ENCODE assay signal across 19 cellular contexts in genomic region chr2:67399144-67399543, GRCh38. TPM values are rescaled to one million over a fixed set of nuclear protein-coding genes. Genes with fewer than 3 reads are reported as not detected.
DNase-seq lines count a peak whose midpoint lies in the region; ATAC-seq, FAIRE-seq and TF ChIP-seq lines count a peak whose summit lies in the region.
"Had no signal": no experiment of that assay in that cellular context is flagged by ENCODE, and none has a peak within 500 bp of the region (broad histone marks: within the 10 kb centered on the region; RNA-seq: fewer than 3 reads in every experiment).

No MANE protein-coding gene starts in this region.

- no peak overlapping the region for H4K8ac ChIP-seq in neuronal stem cell (ENCODE audit: low read depth, low read length)

- FAIRE-seq in TTC549 (lab: Jason Lieb, UNC), result peak; percentile 28

- POLR2A ChIA-PET in CD4-positive, alpha-beta T cell (lab: Charles Lee), result no interaction called here

- no peaks in the 10 kb centered on the region for H3K9me3 Mint-ChIP-seq in CD4-positive, alpha-beta T cell
- no peaks in the 10 kb centered on the region for H3K9me3 Mint-ChIP-seq in nephron
- H3K9me3 Mint-ChIP-seq: CD4-positive, alpha-beta memory T cell had no signal

- H3K4me3 ChIP-seq in neuronal stem cell (ENCODE audit: low read length in 2 of 2), result no peak overlapping the region
- H3K4me3 ChIP-seq: SJCRH30 had no signal

- no peaks in the 10 kb centered on the region for H3K27me3 ChIP-seq in CD4-positive, alpha-beta T cell (ENCODE audit: control insufficient read depth, insufficient read depth, low read length)
- H3K27me3 ChIP-seq in neuronal stem cell (ENCODE audit: control insufficient read depth in 3 of 3, insufficient read depth in 3 of 3, low read depth in 1 of 3, low read length in 3 of 3), result no peaks in the 10 kb centered on the region
- H3K27me3 ChIP-seq: SJCRH30 had no signal

- peaks cover 0 to 56% of the 10 kb centered on the region in 2 donors for H3K36me3 ChIP-seq in neuronal stem cell (replicated peaks in 1 of 2; ENCODE audit: control insufficient read depth in 2 of 2, insufficient read depth in 2 of 2, low read length in 2 of 2)

- no peak overlapping the region for H2BK12ac ChIP-seq in neuronal stem cell (ENCODE audit: low read length)

- no peak for TF ChIP-seq CTCF in CD4-positive, alpha-beta T cell (IDR thresholded peaks at IDR 0.05)
- no peak for TF ChIP-seq CTCF in nephron (IDR thresholded peaks at IDR 0.05; ENCODE audit: unreplicated experiment in 3 of 3)

- ATAC-seq in CD4-positive, alpha-beta T cell (ENCODE audit: poor library complexity), result no peak
- ATAC-seq in HG03432 (IDR thresholded peaks at IDR 0.05; ENCODE audit: unreplicated experiment), result no peak

- H3K4ac ChIP-seq in neuronal stem cell (ENCODE audit: low read length), result no peak overlapping the region

- H3K36me3 Mint-ChIP-seq in CD4-positive, alpha-beta T cell (ENCODE audit: low read depth), result peaks cover 29% of the 10 kb centered on the region
- H3K36me3 Mint-ChIP-seq in nephron (ENCODE audit: low read depth), result peaks cover 21% of the 10 kb centered on the region

- H2AK5ac ChIP-seq in neuronal stem cell (ENCODE audit: low read depth, low read length), result no peak overlapping the region

- peaks cover 15% of the 10 kb centered on the region for H3K4me1 Mint-ChIP-seq in CD4-positive, alpha-beta T cell (ENCODE audit: low read depth)
- H3K4me1 Mint-ChIP-seq in nephron, result peaks cover 23% of the 10 kb centered on the region

- H4K91ac ChIP-seq in neuronal stem cell (ENCODE audit: low read depth, low read length, poor library complexity), result no peak overlapping the region

- H3K4me1 ChIP-seq in neuronal stem cell (ENCODE audit: control insufficient read depth in 2 of 2, insufficient read depth in 1 of 2, low read depth in 1 of 2, low read length in 2 of 2), result no peaks in the 10 kb centered on the region

- H2BK15ac ChIP-seq in neuronal stem cell (ENCODE audit: low read length), result no peak overlapping the region

- H3K79me1 ChIP-seq in neuronal stem cell (ENCODE audit: low read depth, low read length), result no peaks in the 10 kb centered on the region

- no peak overlapping the region for H2AFZ ChIP-seq in neuronal stem cell (ENCODE audit: low read length)

- no CpG with 5 or more reads among the region's 2 CpGs for WGBS in neuronal stem cell (ENCODE audit: extremely low coverage in 2 of 2, insufficient read length in 2 of 2, insufficient replicate concordance in 1 of 2), 2 donors

- no peak overlapping the region for H2BK120ac ChIP-seq in neuronal stem cell (ENCODE audit: low read depth, low read length)

- no peaks in the 10 kb centered on the region for H3K27me3 Mint-ChIP-seq in CD4-positive, alpha-beta T cell
- H3K27me3 Mint-ChIP-seq in nephron (ENCODE audit: low read depth), result no peaks in the 10 kb centered on the region
- H3K27me3 Mint-ChIP-seq: CD4-positive, alpha-beta memory T cell had no signal

- CTCF ChIA-PET in CD4-positive, alpha-beta T cell (lab: Charles Lee), result no interaction called here

- no peak overlapping the region for H3K27ac ChIP-seq in CD4-positive, alpha-beta T cell (ENCODE audit: low read depth, low read length)
- no peak overlapping the region for H3K27ac ChIP-seq in neuronal stem cell (replicated peaks; ENCODE audit: low read length)
- H3K27ac ChIP-seq: SJCRH30 had no signal

- no peak overlapping the region for H3K4me2 ChIP-seq in neuronal stem cell (ENCODE audit: insufficient read depth, low read length, poor library complexity, severe bottlenecking)

- no peaks in the 10 kb centered on the region for H3K9me3 ChIP-seq in CD4-positive, alpha-beta T cell (ENCODE audit: control insufficient read depth, low read length)
- no peaks in the 10 kb centered on the region for H3K9me3 ChIP-seq in neuronal stem cell (replicated peaks in 1 of 2; ENCODE audit: control insufficient read depth in 2 of 2, insufficient read depth in 1 of 2, low read depth in 1 of 2, low read length in 2 of 2)
- H3K9me3 ChIP-seq: SJCRH30 had no signal

- H3K14ac ChIP-seq in neuronal stem cell (ENCODE audit: low read length), result no peak overlapping the region

- H3K27ac Mint-ChIP-seq in CD4-positive, alpha-beta T cell, result peak overlapping the region; percentile 88
- H3K27ac Mint-ChIP-seq in nephron, result peak overlapping the region; percentile 25 to 99 (median 99)

- H3K18ac ChIP-seq in neuronal stem cell (ENCODE audit: low read length), result no peak overlapping the region

- H3K4me3 Mint-ChIP-seq in CD4-positive, alpha-beta T cell, result no peak overlapping the region
- peak overlapping the region; percentile 54 to 100 (median 98) for H3K4me3 Mint-ChIP-seq in nephron

- no peak overlapping the region for H2BK5ac ChIP-seq in neuronal stem cell (ENCODE audit: low read length)

- no peak overlapping the region for H3K9ac ChIP-seq in neuronal stem cell (ENCODE audit: low read depth, low read length, poor library complexity)

- intact Hi-C loops in CD4-positive, alpha-beta T cell (cut with DNase I, micrococcal nuclease), result loop anchor here in 1 of 2 experiments (5.0 kb wide), 1 partner anchor 663 kb away; the partner anchor contains the start of gene C1D

- H3K23ac ChIP-seq in neuronal stem cell (ENCODE audit: low read depth, low read length, poor library complexity), result no peak overlapping the region

- DNase-seq in CD4-positive, alpha-beta T cell, result no peak
- DNase-seq in HT-29 (ENCODE audit: low spot score) (peak; percentile 75), neuronal stem cell (ENCODE audit: low spot score) (no peak)
- no peak for DNase-seq in activated CD4-positive, CD25-positive, alpha-beta regulatory T cell treated with anti-CD3 and anti-CD28 coated beads, Interleukin-2, amount 50 U/mL, for 72 hours
- DNase-seq in activated CD4-positive, CD25-positive, alpha-beta regulatory T cell (lab: John Stamatoyannopoulos, UW), result no peak
- DNase-seq: activated naive CD4-positive, alpha-beta T cell treated with Interleukin-2 at 50 U/mL for 16 hours; CD4-positive, alpha-beta memory T cell; effector memory CD4-positive, alpha-beta T cell; foreskin fibroblast; KG1; midbrain; NCI-H1694 treated with DMSO at 0.1 percent for 48 hours; NCI-H82; SJCRH30; stimulated activated CD8-positive, alpha-beta memory T cell treated with anti-CD3 and anti-CD28 coated beads, Interleukin-4, amount 100 ng/mL, for 48 hours; trophoblast cell had no signal

RNA-seq across cellular contexts. Expression of gene ETAA1, which starts 2.0 kb away (rescaled TPM):
- 10 to 100 TPM in 1 of 2 experiments, 1 to 10 TPM in 1; 9.6 to 10.4 TPM for total RNA-seq in CD4-positive, alpha-beta T cell
- total RNA-seq in HT-29 (2014; rRNA removed; shearing (Covaris generic)), result 2.7 and 3.2 TPM in 2 replicates
- 19.4 TPM for polyA plus RNA-seq in neuronal stem cell (2013, experiment 1 of 2)
- 19.9 TPM for polyA plus RNA-seq in neuronal stem cell (2013, experiment 2 of 2)
